In the genomic region with DNA sequence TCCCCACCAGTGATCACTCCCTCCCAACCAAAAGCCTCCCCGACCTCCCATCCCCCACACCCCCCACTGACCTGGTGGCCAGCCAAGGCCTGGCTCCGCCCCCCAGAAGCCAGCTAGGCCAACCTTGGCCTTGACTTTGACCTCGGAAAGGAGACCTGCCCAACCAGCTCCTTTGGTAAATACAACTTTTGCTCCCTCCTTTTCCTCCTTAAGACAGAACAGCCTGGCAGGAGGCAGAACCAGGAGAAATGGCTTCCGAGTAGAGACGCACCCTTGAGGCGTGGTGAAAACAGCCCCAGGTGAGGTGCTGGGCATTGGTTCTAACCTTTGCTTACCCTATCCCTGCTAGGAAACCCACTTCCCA, we compare ENCODE assay signal across 10 cellular contexts. TPM values are rescaled to one million over a fixed set of nuclear protein-coding genes. Genes with fewer than 3 reads are reported as not detected.
DNase-seq lines count a peak whose midpoint lies in the region; ATAC-seq and TF ChIP-seq lines count a peak whose summit lies in the region.
"Had no signal": no experiment of that assay in that cellular context is flagged by ENCODE, and none has a peak within 500 bp of the region (broad histone marks: within the 10 kb centered on the region; RNA-seq: fewer than 3 reads in every experiment).

No MANE protein-coding gene starts in this region.

- no peaks in the 10 kb centered on the region for H3K27me3 Mint-ChIP-seq in natural killer cell treated with Interleukin-12 subunit alpha and Interleukin-12 subunit beta and Interleukin-15 and Interleukin-18, amount 100 ng/mL, for 72 hours

- H3K4me3 Mint-ChIP-seq in natural killer cell treated with Interleukin-12 subunit alpha and Interleukin-12 subunit beta and Interleukin-15 and Interleukin-18, amount 100 ng/mL, for 72 hours: peak overlapping the region; percentile 3

- DNase-seq in LoVo (ENCODE audit: low spot score): peak; percentile 69
- DNase-seq in hepatocyte (ENCODE audit: low spot score): peak; percentile 68
- DNase-seq in natural killer cell treated with Interleukin-12 subunit alpha and Interleukin-12 subunit beta and Interleukin-15 and Interleukin-18, amount 100 ng/mL, for 72 hours (ENCODE audit: low spot score): no peak
- no peak for DNase-seq in DMS114 treated with DMSO at 0.1 percent for 48 hours (lab: John Stamatoyannopoulos, UW; ENCODE audit: unreplicated experiment)
- no peak for DNase-seq in activated CD4-positive, alpha-beta T cell treated with anti-CD3 and anti-CD28 coated beads, Interleukin-2, amount 50 U/mL, for 4 hours

- no peaks in the 10 kb centered on the region for H3K36me3 Mint-ChIP-seq in natural killer cell treated with Interleukin-12 subunit alpha and Interleukin-12 subunit beta and Interleukin-15 and Interleukin-18, amount 100 ng/mL, for 72 hours

- H3K4me3 ChIP-seq in hepatocyte: no peak overlapping the region
- H3K4me3 ChIP-seq: BLaER1 had no signal

- H4K20me1 ChIP-seq in hepatocyte (ENCODE audit: insufficient read depth, poor library complexity, severe bottlenecking): no peaks in the 10 kb centered on the region
- H4K20me1 ChIP-seq: BLaER1 had no signal

- no peak for TF ChIP-seq CTCF in C4-2B (conservative IDR thresholded peaks at IDR 0.05)
- no peak for TF ChIP-seq CTCF in hepatocyte (IDR thresholded peaks at IDR 0.05; ENCODE audit: poor library complexity)

- H3K9me3 ChIP-seq in hepatocyte (ENCODE audit: low read depth): no peaks in the 10 kb centered on the region
- H3K9me3 ChIP-seq: BLaER1 had no signal

- no peak overlapping the region for H2AFZ ChIP-seq in hepatocyte

- H3K27ac Mint-ChIP-seq in natural killer cell treated with Interleukin-12 subunit alpha and Interleukin-12 subunit beta and Interleukin-15 and Interleukin-18, amount 100 ng/mL, for 72 hours: peak overlapping the region in 1 of 2 donors; percentile 36

- peak overlapping the region; percentile 91 for H3K27ac ChIP-seq in C4-2B
- H3K27ac ChIP-seq in hepatocyte: peak overlapping the region; percentile 86
- H3K27ac ChIP-seq: BLaER1 had no signal

- peaks cover 26 to 30% of the 10 kb centered on the region in 2 donors for H3K4me1 Mint-ChIP-seq in natural killer cell treated with Interleukin-12 subunit alpha and Interleukin-12 subunit beta and Interleukin-15 and Interleukin-18, amount 100 ng/mL, for 72 hours (ENCODE audit: low read depth in 2 of 2)

- ATAC-seq in natural killer cell treated with Interleukin-12 subunit alpha and Interleukin-12 subunit beta and Interleukin-15 and Interleukin-18, amount 100 ng/mL, for 72 hours: no peak
- ATAC-seq in GM18868 (IDR thresholded peaks at IDR 0.05; ENCODE audit: unreplicated experiment) (no peak), GM21447 (IDR thresholded peaks at IDR 0.05; ENCODE audit: unreplicated experiment) (no peak)

- H3K36me3 ChIP-seq in hepatocyte (replicated peaks; ENCODE audit: insufficient read depth, low read depth): no peaks in the 10 kb centered on the region
- H3K36me3 ChIP-seq: BLaER1 had no signal

- H3K79me2 ChIP-seq in hepatocyte: peaks cover 59% of the 10 kb centered on the region

- H3K9me2 ChIP-seq in hepatocyte (replicated peaks; ENCODE audit: insufficient read depth): no peaks in the 10 kb centered on the region

- no peaks in the 10 kb centered on the region for H3K27me3 ChIP-seq in hepatocyte
- H3K27me3 ChIP-seq: BLaER1 had no signal

- H3K4me2 ChIP-seq in hepatocyte: peak overlapping the region; percentile 50

- no peaks in the 10 kb centered on the region for H3K9me3 Mint-ChIP-seq in natural killer cell treated with Interleukin-12 subunit alpha and Interleukin-12 subunit beta and Interleukin-15 and Interleukin-18, amount 100 ng/mL, for 72 hours

- H3K4me1 ChIP-seq in hepatocyte (ENCODE audit: insufficient read depth): peaks cover 38% of the 10 kb centered on the region

- 56% methylated on average over 5 of the region's 6 CpGs for WGBS in hepatocyte (ENCODE audit: low lambda C conversion rate, missing lambda C conversion rate)

RNA-seq across cellular contexts. Expression of gene PLEKHA7, which starts 27.0 kb away (rescaled TPM):
- total RNA-seq in hepatocyte: 25.4 and 35.6 TPM in 2 replicates
- 16.7 and 18.2 TPM in 2 replicates for polyA plus RNA-seq in hepatocyte
- under 1 TPM; 0.10 to 0.84 TPM for total RNA-seq in natural killer cell treated with Interleukin-12 subunit alpha and Interleukin-12 subunit beta and Interleukin-15 and Interleukin-18, amount 100 ng/mL, for 72 hours
- total RNA-seq: RPMI7951 had no signal

Comparison
In these comparisons a context has a peak if more than half of its experiments do, and no peak if none do; other contexts are left out.
1. DNase-seq: peak in LoVo (single experiment) and hepatocyte (single experiment); none in natural killer cell treated with Interleukin-12 subunit alpha and Interleukin-12 subunit beta and Interleukin-15 and Interleukin-18, amount 100 ng/mL, for 72 hours (single experiment), DMS114 treated with DMSO at 0.1 percent for 48 hours (single experiment) and activated CD4-positive, alpha-beta T cell treated with anti-CD3 and anti-CD28 coated beads, Interleukin-2, amount 50 U/mL, for 4 hours (0 of 2).
2. RNA of gene PLEKHA7, which starts 27.0 kb away (total RNA-seq): 25.4 to 35.6 TPM in hepatocyte; 0.10 to 0.84 TPM in natural killer cell treated with Interleukin-12 subunit alpha and Interleukin-12 subunit beta and Interleukin-15 and Interleukin-18, amount 100 ng/mL, for 72 hours; every median in the first group is over 10 times any median in the second.